Comparison of ENCODE assay signal across 20 cellular contexts in the genomic region with DNA sequence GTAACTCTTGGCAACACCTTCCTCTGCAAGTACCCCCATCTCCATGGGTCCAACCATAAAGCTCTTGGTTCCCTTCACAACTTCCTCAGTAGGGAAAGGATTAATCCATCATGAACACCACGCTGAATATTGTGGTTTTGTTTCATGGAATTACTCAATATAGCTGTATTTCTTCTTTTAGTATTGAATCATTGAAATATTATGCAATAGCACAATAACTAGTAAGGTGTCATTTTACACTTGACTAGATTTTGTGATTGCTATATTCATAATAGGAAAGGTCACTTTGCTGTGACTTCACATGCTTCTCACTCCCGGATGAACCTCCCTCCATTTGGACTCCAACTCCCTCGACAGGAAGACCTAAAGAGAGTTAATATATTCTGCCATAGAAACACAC. TPM values are rescaled to one million over a fixed set of nuclear protein-coding genes. Genes with fewer than 3 reads are reported as not detected.
DNase-seq lines count a peak whose midpoint lies in the region; ATAC-seq lines count a peak whose summit lies in the region.
"Had no signal": no experiment of that assay in that cellular context is flagged by ENCODE, and none has a peak within 500 bp of the region (broad histone marks: within the 10 kb centered on the region; RNA-seq: fewer than 3 reads in every experiment).

No MANE protein-coding gene starts in this region.

- DNase-seq in GM03348 (ENCODE audit: low spot score) (peak; percentile 56), NOMO-1 treated with DMSO at 0.1 percent for 48 hours (lab: John Stamatoyannopoulos, UW; ENCODE audit: unreplicated experiment) (peak; percentile 82), fibroblast of gingiva (ENCODE audit: low read depth) (peak; percentile 39), sciatic nerve (ENCODE audit: low spot score) (no peak), NCI-H1417 treated with DMSO at 0.1 percent for 48 hours (lab: John Stamatoyannopoulos, UW) (no peak)
- DNase-seq: activated CD4-positive, CD25-positive, alpha-beta regulatory T cell treated with anti-CD3 and anti-CD28 coated beads, Interleukin-2, amount 50 U/mL, for 72 hours; activated CD8-positive, alpha-beta memory T cell treated with anti-CD3 and anti-CD28 coated beads, Interleukin-2, amount 50 U/mL, for 48 hours; activated naive CD4-positive, alpha-beta T cell treated with Interleukin-2 at 50 U/mL for 16 hours; brain microvascular endothelial cell; C1 segment of cervical spinal cord; KG1; NCI-H1694; Peyer's patch; retina; stimulated activated CD4-positive, alpha-beta T cell treated with anti-CD3 and anti-CD28 coated beads, Interleukin-1b, Interleukin-23, amount 100 ng/mL, for 48 hours; substantia nigra had no signal

- ATAC-seq in sciatic nerve (peak; percentile 68), GM21423 (IDR thresholded peaks at IDR 0.05; ENCODE audit: unreplicated experiment) (no peak), GM19351 (IDR thresholded peaks at IDR 0.05; ENCODE audit: unreplicated experiment) (no peak)
- ATAC-seq: foreskin keratinocyte had no signal

- intact Hi-C loops in sciatic nerve (cut with DNase I), result no loop called here

RNA-seq across cellular contexts. Expression of a gene that starts 29.7 kb away (rescaled TPM):
- 24.3 TPM for total RNA-seq in sciatic nerve
- total RNA-seq: T-helper 1 cell treated with Interleukin-12 subunit alpha and Interleukin-12 subunit beta and Interleukin-4 antibody, amounts not matched to agents 30 ng/mL and 1 ng/mL, for 36 hours had no signal

Comparison
In these comparisons a context has a peak if more than half of its experiments do, and no peak if none do; other contexts are left out.
1. DNase-seq: peak in GM03348 (single experiment), NOMO-1 treated with DMSO at 0.1 percent for 48 hours (single experiment) and fibroblast of gingiva (single experiment); none in sciatic nerve (single experiment) and NCI-H1417 treated with DMSO at 0.1 percent for 48 hours (single experiment).